ENCODE assay signal across 23 cellular contexts in the genomic region with DNA sequence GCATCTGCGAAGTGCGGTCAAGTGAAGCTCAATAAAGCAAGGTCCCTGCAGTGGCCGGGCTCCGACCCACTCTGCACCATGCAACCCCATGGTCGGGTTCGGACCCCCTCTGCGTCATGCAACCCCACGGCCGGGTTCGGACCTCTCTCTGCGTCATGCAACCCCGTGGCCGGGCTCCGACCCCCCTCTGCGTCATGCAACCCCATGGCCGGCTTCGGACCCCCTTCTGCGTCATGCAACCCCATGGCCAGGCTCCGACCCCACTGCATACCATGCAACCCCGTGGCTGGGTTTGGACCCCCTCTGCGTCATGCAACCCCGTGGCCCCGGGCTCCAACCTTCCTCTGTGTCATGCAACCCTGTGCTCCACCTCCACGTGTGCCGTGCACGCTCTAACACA.
"Had no signal": no experiment of that assay in that cellular context is flagged by ENCODE, and none has a peak within 500 bp of the region (broad histone marks: within the 10 kb centered on the region; RNA-seq: fewer than 3 reads in every experiment).

No MANE protein-coding gene starts in this region.

- ATAC-seq: gastroesophageal sphincter; left colon; naive thymus-derived CD4-positive, alpha-beta T cell; pancreas; right cardiac atrium; stimulated activated memory B cell treated with anti-CD40 and anti-IgM and Interleukin-4, amounts not matched to agents 10 μg/mL and 1 μg/mL and 100 μg/mL, for 72 hours; upper lobe of right lung had no signal

- H3K27me3 ChIP-seq: esophagus squamous epithelium, gastroesophageal sphincter, pancreas, testis, tibial nerve, upper lobe of right lung, vagina had no signal

- H3K9me3 ChIP-seq: esophagus squamous epithelium, pancreas, testis, upper lobe of right lung, vagina had no signal

- H3K27ac ChIP-seq: coronary artery, epithelial cell of prostate, esophagus squamous epithelium, gastroesophageal sphincter, pancreas, testis, tibial nerve, upper lobe of right lung, vagina had no signal

- H3K27me3 Mint-ChIP-seq: naive thymus-derived CD4-positive, alpha-beta T cell; progenitor cell of endocrine pancreas; stimulated activated memory B cell treated with anti-CD40 and anti-IgM and Interleukin-4, amounts not matched to agents 10 μg/mL and 1 μg/mL and 100 μg/mL, for 72 hours; stimulated activated naive CD8-positive, alpha-beta T cell treated with anti-CD3 and anti-CD28 coated beads, Interleukin-15, Interleukin-2, amounts not matched to agents 100 ng/mL and 50 ng/mL, for 24 hours had no signal

- H3K4me3 ChIP-seq: coronary artery, esophagus squamous epithelium, gastroesophageal sphincter, pancreas, smooth muscle cell, testis, tibial nerve, upper lobe of right lung, vagina had no signal

- H3K9me3 Mint-ChIP-seq: immature natural killer cell; stimulated activated naive CD8-positive, alpha-beta T cell treated with anti-CD3 and anti-CD28 coated beads, Interleukin-15, Interleukin-2, amounts not matched to agents 100 ng/mL and 50 ng/mL, for 24 hours had no signal

- DNase-seq: effector CD4-positive, alpha-beta T cell; esophagus squamous epithelium; foreskin fibroblast; glutamatergic neuron; immature natural killer cell; left colon; naive thymus-derived CD4-positive, alpha-beta T cell; nucleus accumbens; pancreas; right cardiac atrium; stimulated activated CD4-positive, alpha-beta T cell treated with anti-CD3 and anti-CD28 coated beads, Interleukin-4, amount 100 ng/mL, for 1 hour; stimulated activated CD8-positive, alpha-beta memory T cell treated with anti-CD3 and anti-CD28 coated beads, Interleukin-4, amount 100 ng/mL, for 48 hours; testis; upper lobe of right lung had no signal

- H3K4me2 ChIP-seq: smooth muscle cell had no signal

- H3K4me1 ChIP-seq: esophagus squamous epithelium, gastroesophageal sphincter, pancreas, testis, tibial nerve, upper lobe of right lung, vagina had no signal

- H3K4me3 Mint-ChIP-seq: immature natural killer cell; naive thymus-derived CD4-positive, alpha-beta T cell; stimulated activated memory B cell treated with anti-CD40 and anti-IgM and Interleukin-4, amounts not matched to agents 10 μg/mL and 1 μg/mL and 100 μg/mL, for 72 hours; stimulated activated naive CD8-positive, alpha-beta T cell treated with anti-CD3 and anti-CD28 coated beads, Interleukin-15, Interleukin-2, amounts not matched to agents 100 ng/mL and 50 ng/mL, for 24 hours had no signal

- H3K27ac Mint-ChIP-seq: immature natural killer cell; naive thymus-derived CD4-positive, alpha-beta T cell; progenitor cell of endocrine pancreas; stimulated activated memory B cell treated with anti-CD40 and anti-IgM and Interleukin-4, amounts not matched to agents 10 μg/mL and 1 μg/mL and 100 μg/mL, for 72 hours; stimulated activated naive CD8-positive, alpha-beta T cell treated with anti-CD3 and anti-CD28 coated beads, Interleukin-15, Interleukin-2, amounts not matched to agents 100 ng/mL and 50 ng/mL, for 24 hours had no signal
